Comparison of ENCODE assay signal across 7 cellular contexts in genomic region chr20:50464026-50464724, GRCh38. TPM values are rescaled to one million over a fixed set of nuclear protein-coding genes. Genes with fewer than 3 reads are reported as not detected.
DNase-seq lines count a peak whose midpoint lies in the region; ATAC-seq and TF ChIP-seq lines count a peak whose summit lies in the region.

No MANE protein-coding gene starts in this region.

- WGBS in psoas muscle, 3 donors, result 17 to 26% (median 18%) methylated on average over 21 of the region's 21 CpGs

- H3K4me3 ChIP-seq in GM12865 (ENCODE audit: low read depth, low read length) (no peak overlapping the region), psoas muscle (peak overlapping the region; percentile 49)

- TF ChIP-seq CTCF in GM12865 (IDR thresholded peaks at IDR 0.05; ENCODE audit: insufficient read depth, low read depth, low read length, missing control alignments) (peak; percentile 71), psoas muscle (IDR thresholded peaks at IDR 0.05) (peak; percentile 83)

- intact Hi-C loops in Right ventricle myocardium superior (cut with DNase I), result loop anchor here (1.0 to 5.0 kb wide), 2 partner anchors 67 to 278 kb away; no protein-coding TSS in a partner anchor
- intact Hi-C loops in psoas muscle (cut with DNase I), result loop anchor here (2.0 to 10.0 kb wide), 4 partner anchors 113 to 349 kb away; partner anchors contain the start of gene UBE2V1 (in 1 of the 2)

- DNase-seq in GM12865 (ENCODE audit: low read depth) (peak; percentile 69), HuH-7.5 (ENCODE audit: low spot score) (peak; percentile 66), SK-N-DZ (ENCODE audit: low spot score) (peak; percentile 64), Right ventricle myocardium superior (peak; percentile 67), psoas muscle (peak; percentile 59 to 77)
- peak; percentile 58 for DNase-seq in activated naive CD4-positive, alpha-beta T cell treated with anti-CD3 and anti-CD28 coated beads, Interleukin-2, amount 50 U/mL, for 16 hours

- peaks cover 19% of the 10 kb centered on the region for H3K4me1 ChIP-seq in psoas muscle

- peak; percentile 76 for ATAC-seq in Right ventricle myocardium superior (ENCODE audit: poor library complexity)
- peak; percentile 63 to 78 (median 70) for ATAC-seq in psoas muscle
- no peak for ATAC-seq in GM21360 (IDR thresholded peaks at IDR 0.05; ENCODE audit: unreplicated experiment)

- no peaks in the 10 kb centered on the region for H3K36me3 ChIP-seq in psoas muscle (ENCODE audit: insufficient read depth in 1 of 2, low read depth in 1 of 2)

- peak overlapping the region; percentile 1 for H3K27ac ChIP-seq in psoas muscle

- no peaks in the 10 kb centered on the region for H3K9me3 ChIP-seq in psoas muscle

- H3K27me3 ChIP-seq in psoas muscle (ENCODE audit: insufficient read depth in 3 of 3, low read length in 2 of 3), result no peaks in the 10 kb centered on the region

RNA-seq across cellular contexts. Expression of gene PTPN1, which starts 46.0 kb away (rescaled TPM):
- polyA plus RNA-seq in SK-N-DZ (2014; cell fraction: cytosol; rRNA removed), result 45.0 and 50.5 TPM in 2 replicates
- 22.1 and 30.4 TPM in 2 replicates for polyA plus RNA-seq in SK-N-DZ (2014; cell fraction: nucleus; rRNA removed)
- total RNA-seq in Right ventricle myocardium superior (20.1 TPM), psoas muscle (100 to 1,000 TPM in 1 of 4 donors, 10 to 100 TPM in 3; 29.7 to 112 (median 56.3) TPM)
- polyA plus RNA-seq in psoas muscle, result 100 to 1,000 TPM in 1 of 3 donors, 10 to 100 TPM in 2; 28.7 to 107 (median 46.1) TPM
